Comparison of ENCODE assay signal across 1 cellular context in genomic region chr9:128215491-128216404, GRCh38.
TF ChIP-seq lines count a peak whose summit lies in the region.

No MANE protein-coding gene starts in this region.

TF ChIP-seq in A549, 52 proteins besides CTCF, POLR2A, EP300 and RAD21 (continued from another document):
- no peak for TF ChIP-seq POLR2AphosphoS2 (conservative IDR thresholded peaks at IDR 0.05; ENCODE audit: low read length)
- peak; percentile 41; the same call in 1 of the 2 replicates for TF ChIP-seq HOXB5 (CRISPR knock-in tag; IDR thresholded peaks at IDR 0.05)
- TF ChIP-seq CHD2 (IDR thresholded peaks at IDR 0.05; ENCODE audit: low read length, partially characterized antibody) = no peak
- TF ChIP-seq ESRRA (IDR thresholded peaks at IDR 0.05; ENCODE audit: borderline replicate concordance, low read length) = peak; percentile 78; the same call in 1 of the 2 replicates
- peak; percentile 51 for TF ChIP-seq FOSL2 (IDR thresholded peaks at IDR 0.05)
- TF ChIP-seq FOSL2 (CRISPR knock-in tag; IDR thresholded peaks at IDR 0.05) = peak; percentile 84
- TF ChIP-seq JUN (IDR thresholded peaks at IDR 0.05) = peak in 1 of 2 experiments; percentile 46; a peak in 1 of 5 replicates
